In the genomic region with DNA sequence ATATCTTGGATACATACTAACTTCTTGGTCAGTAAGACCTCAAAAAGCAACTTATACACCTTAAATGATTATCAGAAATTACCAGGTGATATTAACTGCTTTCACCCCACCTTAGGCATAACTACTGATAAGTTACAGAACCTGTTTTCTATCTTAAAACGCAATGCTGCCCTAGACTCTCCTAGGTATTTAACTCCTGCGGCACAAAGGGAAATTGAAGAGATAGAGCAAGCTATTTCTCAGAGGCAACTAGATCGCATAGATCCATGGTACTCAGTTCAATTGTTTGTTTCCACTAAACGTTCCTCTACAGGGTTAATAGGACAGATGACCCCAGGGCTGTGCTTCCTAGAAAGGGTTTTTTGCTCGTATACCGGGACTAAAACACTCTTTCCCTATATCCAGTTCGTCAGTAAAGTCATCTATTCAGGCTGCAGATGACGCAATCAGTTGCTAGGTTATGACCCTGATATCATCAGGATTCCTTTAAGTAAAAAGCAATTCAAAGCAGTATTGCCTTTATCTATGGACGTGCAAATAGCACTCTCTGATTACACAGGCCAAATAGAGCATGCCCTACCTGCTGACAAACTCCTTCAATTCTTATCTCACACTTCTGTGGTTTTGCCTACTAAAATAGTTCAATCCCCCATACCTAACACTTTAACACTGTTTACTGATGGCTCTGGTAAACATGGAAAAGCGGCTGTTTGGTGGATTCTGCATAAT, we compare ENCODE assay signal across 24 cellular contexts.
"Had no signal": no experiment of that assay in that cellular context is flagged by ENCODE, and none has a peak within 500 bp of the region (broad histone marks: within the 10 kb centered on the region; RNA-seq: fewer than 3 reads in every experiment).

No MANE protein-coding gene starts in this region.

- DNase-seq: activated CD4-positive, alpha-beta memory T cell treated with anti-CD3 and anti-CD28 coated beads for 36 hours; activated CD4-positive, alpha-beta T cell treated with anti-CD3 and anti-CD28 coated beads for 48 hours; activated CD4-positive, CD25-positive, alpha-beta regulatory T cell treated with anti-CD3 and anti-CD28 coated beads, Interleukin-2, amount 50 U/mL, for 72 hours; activated CD8-positive, alpha-beta memory T cell treated with anti-CD3 and anti-CD28 coated beads for 24 hours; activated effector memory CD4-positive, alpha-beta T cell treated with anti-CD3 and anti-CD28 coated beads, Interleukin-2, amount 50 U/mL, for 16 hours; activated naive CD4-positive, alpha-beta T cell treated with Interleukin-2 at 50 U/mL for 16 hours; activated T-cell treated with anti-CD3 and anti-CD28 coated beads, Interleukin-2, amount 50 U/mL, for 4 hours; amygdala; Karpas-422; MM.1S; NCI-H1048; NCI-H146; NCI-H187 treated with DMSO at 0.1 percent for 48 hours; NCI-H2081 treated with DMSO at 0.1 percent for 48 hours; NCI-H446; NCI-H524; PC-3; SHP77; T-helper 17 cell; T-helper 9 cell had no signal

- H3K9me3 ChIP-seq: SJSA1 had no signal

- ATAC-seq: activated T-cell treated with anti-CD3 and anti-CD28 coated beads, Interleukin-2, amount 50 U/mL, for 4 hours; PC-3; T-helper 17 cell; WTC11 had no signal

- H3K27ac ChIP-seq: SJSA1 had no signal

- H3K4me1 ChIP-seq: SJSA1 had no signal

- H3K36me3 ChIP-seq: SJSA1 had no signal

- H3K4me3 ChIP-seq: SJSA1 had no signal

- FAIRE-seq: astrocyte, RCC 7860 had no signal

- H3K27me3 ChIP-seq: SJSA1 had no signal
